1 cellular context compared by ENCODE assay signal in the genomic region with DNA sequence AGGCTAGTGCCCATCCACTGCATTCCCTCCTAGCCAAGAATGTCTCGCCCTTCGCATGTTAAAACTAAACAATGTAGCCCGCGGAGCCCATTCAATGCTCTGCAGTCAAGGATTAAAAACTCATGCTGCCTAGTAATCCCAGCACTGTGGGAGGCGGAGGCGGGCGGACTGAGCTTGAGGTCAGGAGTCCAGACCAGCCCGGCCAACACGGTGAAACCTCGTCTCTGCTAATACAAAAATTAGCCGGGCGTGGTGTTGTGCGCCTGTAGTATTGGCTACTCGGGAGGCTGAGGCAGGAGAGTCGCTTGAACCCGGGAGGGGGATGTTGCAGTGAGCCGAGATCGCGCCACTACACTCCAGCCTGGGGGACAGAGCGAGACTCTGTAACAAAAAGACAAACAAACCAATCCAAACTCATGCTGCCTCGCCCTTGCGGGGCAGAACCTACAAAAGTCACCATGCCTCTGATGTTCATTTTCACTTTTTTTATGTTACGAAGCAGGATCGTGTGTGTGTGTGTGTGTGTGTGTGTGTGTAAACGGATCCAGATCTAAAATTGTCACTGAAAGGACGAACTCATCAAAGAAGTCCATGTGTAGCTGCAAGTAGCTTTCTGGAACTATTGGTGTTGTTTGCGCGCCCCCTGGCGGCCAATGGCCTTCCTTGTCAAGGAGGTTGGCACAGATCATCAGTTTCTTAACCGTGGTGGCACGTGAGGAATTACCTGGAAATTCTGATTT.
TF ChIP-seq lines count a peak whose summit lies in the region.

No MANE protein-coding gene starts in this region.

TF ChIP-seq in K562, 482 proteins besides CTCF, POLR2A, EP300 and RAD21 (continued from another document and continues in another):
- TF ChIP-seq, protein P1, sequence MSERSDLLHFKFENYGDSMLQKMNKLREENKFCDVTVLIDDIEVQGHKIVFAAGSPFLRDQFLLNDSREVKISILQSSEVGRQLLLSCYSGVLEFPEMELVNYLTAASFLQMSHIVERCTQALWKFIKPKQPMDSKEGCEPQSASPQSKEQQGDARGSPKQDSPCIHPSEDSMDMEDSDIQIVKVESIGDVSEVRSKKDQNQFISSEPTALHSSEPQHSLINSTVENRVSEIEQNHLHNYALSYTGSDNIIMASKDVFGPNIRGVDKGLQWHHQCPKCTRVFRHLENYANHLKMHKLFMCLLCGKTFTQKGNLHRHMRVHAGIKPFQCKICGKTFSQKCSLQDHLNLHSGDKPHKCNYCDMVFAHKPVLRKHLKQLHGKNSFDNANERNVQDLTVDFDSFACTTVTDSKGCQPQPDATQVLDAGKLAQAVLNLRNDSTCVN (CRISPR knock-in tag; IDR thresholded peaks at IDR 0.05), result no peak
- TF ChIP-seq NELFE (IDR thresholded peaks at IDR 0.05; ENCODE audit: insufficient read depth, insufficient read length), result no peak
- 0 out of 2 replicates have a peak, but pooled peaks have one; percentile 71 for TF ChIP-seq ZC3H8 (IDR thresholded peaks at IDR 0.05)
- no peak for TF ChIP-seq TCF15 (CRISPR knock-in tag; IDR thresholded peaks at IDR 0.05)
- peak; percentile 81 for TF ChIP-seq DEAF1 (CRISPR knock-in tag; IDR thresholded peaks at IDR 0.05)
- TF ChIP-seq ARHGAP35 (IDR thresholded peaks at IDR 0.05; ENCODE audit: partially characterized antibody), result no peak
- TF ChIP-seq CC2D1A (IDR thresholded peaks at IDR 0.05), result peak; percentile 86
- TF ChIP-seq TGIF2 (CRISPR knock-in tag; IDR thresholded peaks at IDR 0.05), result no peak
- no peak for TF ChIP-seq ZNF282 (CRISPR knock-in tag; IDR thresholded peaks at IDR 0.05)
- TF ChIP-seq ARNT (IDR thresholded peaks at IDR 0.05), result 0 out of 4 replicates have a peak, but pooled peaks of 1 of the 2 experiments have one; percentile 36
- TF ChIP-seq MCM7 (IDR thresholded peaks at IDR 0.05), result 0 out of 4 replicates have a peak, but pooled peaks of 1 of the 2 experiments have one; percentile 63
- no peak for TF ChIP-seq ZBTB8A (IDR thresholded peaks at IDR 0.05; ENCODE audit: partially characterized antibody)
- no peak for TF ChIP-seq ZEB2 (IDR thresholded peaks at IDR 0.05)
- TF ChIP-seq MIER1 (IDR thresholded peaks at IDR 0.05; ENCODE audit: low read depth), result no peak
- TF ChIP-seq ETV5 (CRISPR knock-in tag; IDR thresholded peaks at IDR 0.05; ENCODE audit: low read depth), result 0 out of 2 replicates have a peak, but pooled peaks have one; percentile 31
- TF ChIP-seq, protein P2, sequence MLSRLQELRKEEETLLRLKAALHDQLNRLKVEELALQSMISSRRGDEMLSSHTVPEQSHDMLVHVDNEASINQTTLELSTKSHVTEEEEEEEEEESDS (CRISPR knock-in tag; IDR thresholded peaks at IDR 0.05), result no peak
- TF ChIP-seq MAX (CRISPR knock-in tag; IDR thresholded peaks at IDR 0.05), result no peak
- TF ChIP-seq, protein P3, sequence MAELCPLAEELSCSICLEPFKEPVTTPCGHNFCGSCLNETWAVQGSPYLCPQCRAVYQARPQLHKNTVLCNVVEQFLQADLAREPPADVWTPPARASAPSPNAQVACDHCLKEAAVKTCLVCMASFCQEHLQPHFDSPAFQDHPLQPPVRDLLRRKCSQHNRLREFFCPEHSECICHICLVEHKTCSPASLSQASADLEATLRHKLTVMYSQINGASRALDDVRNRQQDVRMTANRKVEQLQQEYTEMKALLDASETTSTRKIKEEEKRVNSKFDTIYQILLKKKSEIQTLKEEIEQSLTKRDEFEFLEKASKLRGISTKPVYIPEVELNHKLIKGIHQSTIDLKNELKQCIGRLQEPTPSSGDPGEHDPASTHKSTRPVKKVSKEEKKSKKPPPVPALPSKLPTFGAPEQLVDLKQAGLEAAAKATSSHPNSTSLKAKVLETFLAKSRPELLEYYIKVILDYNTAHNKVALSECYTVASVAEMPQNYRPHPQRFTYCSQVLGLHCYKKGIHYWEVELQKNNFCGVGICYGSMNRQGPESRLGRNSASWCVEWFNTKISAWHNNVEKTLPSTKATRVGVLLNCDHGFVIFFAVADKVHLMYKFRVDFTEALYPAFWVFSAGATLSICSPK (IDR thresholded peaks at IDR 0.05; ENCODE audit: borderline replicate concordance), result no peak
- TF ChIP-seq TOE1 (IDR thresholded peaks at IDR 0.05; ENCODE audit: borderline replicate concordance), result no peak
- no peak for TF ChIP-seq TOE1 (CRISPR knock-in tag; IDR thresholded peaks at IDR 0.05; ENCODE audit: borderline replicate concordance, low read depth)
- TF ChIP-seq, protein P4, sequence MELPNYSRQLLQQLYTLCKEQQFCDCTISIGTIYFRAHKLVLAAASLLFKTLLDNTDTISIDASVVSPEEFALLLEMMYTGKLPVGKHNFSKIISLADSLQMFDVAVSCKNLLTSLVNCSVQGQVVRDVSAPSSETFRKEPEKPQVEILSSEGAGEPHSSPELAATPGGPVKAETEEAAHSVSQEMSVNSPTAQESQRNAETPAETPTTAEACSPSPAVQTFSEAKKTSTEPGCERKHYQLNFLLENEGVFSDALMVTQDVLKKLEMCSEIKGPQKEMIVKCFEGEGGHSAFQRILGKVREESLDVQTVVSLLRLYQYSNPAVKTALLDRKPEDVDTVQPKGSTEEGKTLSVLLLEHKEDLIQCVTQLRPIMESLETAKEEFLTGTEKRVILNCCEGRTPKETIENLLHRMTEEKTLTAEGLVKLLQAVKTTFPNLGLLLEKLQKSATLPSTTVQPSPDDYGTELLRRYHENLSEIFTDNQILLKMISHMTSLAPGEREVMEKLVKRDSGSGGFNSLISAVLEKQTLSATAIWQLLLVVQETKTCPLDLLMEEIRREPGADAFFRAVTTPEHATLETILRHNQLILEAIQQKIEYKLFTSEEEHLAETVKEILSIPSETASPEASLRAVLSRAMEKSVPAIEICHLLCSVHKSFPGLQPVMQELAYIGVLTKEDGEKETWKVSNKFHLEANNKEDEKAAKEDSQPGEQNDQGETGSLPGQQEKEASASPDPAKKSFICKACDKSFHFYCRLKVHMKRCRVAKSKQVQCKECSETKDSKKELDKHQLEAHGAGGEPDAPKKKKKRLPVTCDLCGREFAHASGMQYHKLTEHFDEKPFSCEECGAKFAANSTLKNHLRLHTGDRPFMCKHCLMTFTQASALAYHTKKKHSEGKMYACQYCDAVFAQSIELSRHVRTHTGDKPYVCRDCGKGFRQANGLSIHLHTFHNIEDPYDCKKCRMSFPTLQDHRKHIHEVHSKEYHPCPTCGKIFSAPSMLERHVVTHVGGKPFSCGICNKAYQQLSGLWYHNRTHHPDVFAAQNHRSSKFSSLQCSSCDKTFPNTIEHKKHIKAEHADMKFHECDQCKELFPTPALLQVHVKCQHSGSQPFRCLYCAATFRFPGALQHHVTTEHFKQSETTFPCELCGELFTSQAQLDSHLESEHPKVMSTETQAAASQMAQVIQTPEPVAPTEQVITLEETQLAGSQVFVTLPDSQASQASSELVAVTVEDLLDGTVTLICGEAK (IDR thresholded peaks at IDR 0.05), result no peak
- TF ChIP-seq, protein P4 (CRISPR knock-in tag; IDR thresholded peaks at IDR 0.05), result no peak
- peak; percentile 58; the same call in 1 of the 2 replicates for TF ChIP-seq STAG1 (CRISPR knock-in tag; IDR thresholded peaks at IDR 0.05; ENCODE audit: borderline replicate concordance)
- no peak for TF ChIP-seq ZNF586 (CRISPR knock-in tag; conservative IDR thresholded peaks at IDR 0.05)
- TF ChIP-seq ZSCAN29 (IDR thresholded peaks at IDR 0.05), result no peak
- 0 out of 2 replicates have a peak, but pooled peaks have one; percentile 42 for TF ChIP-seq NFATC3 (IDR thresholded peaks at IDR 0.05)
- TF ChIP-seq SLC30A9 (CRISPR knock-in tag; IDR thresholded peaks at IDR 0.05), result no peak
- no peak for TF ChIP-seq ESRRB (CRISPR knock-in tag; IDR thresholded peaks at IDR 0.05; ENCODE audit: borderline replicate concordance)
- TF ChIP-seq SRSF7 (optimal IDR thresholded peaks at IDR 0.05; ENCODE audit: low read depth, low read length), result no peak
- TF ChIP-seq PHF8 (IDR thresholded peaks at IDR 0.05; ENCODE audit: borderline replicate concordance, low read length), result no peak
- no peak for TF ChIP-seq ZNF830 (CRISPR knock-in tag; IDR thresholded peaks at IDR 0.05)
- TF ChIP-seq PKNOX1 (IDR thresholded peaks at IDR 0.05), result no peak
- TF ChIP-seq ZNF232 (CRISPR knock-in tag; IDR thresholded peaks at IDR 0.05), result no peak
- no peak for TF ChIP-seq FOXA3 (CRISPR knock-in tag; conservative IDR thresholded peaks at IDR 0.05 in 1 of 2, IDR thresholded peaks at IDR 0.05 in 1 of 2)
- TF ChIP-seq CBFA2T2 (conservative IDR thresholded peaks at IDR 0.05), result no peak
- TF ChIP-seq ESRRA (IDR thresholded peaks at IDR 0.05; ENCODE audit: borderline replicate concordance, low read depth), result no peak
- TF ChIP-seq, protein P5, sequence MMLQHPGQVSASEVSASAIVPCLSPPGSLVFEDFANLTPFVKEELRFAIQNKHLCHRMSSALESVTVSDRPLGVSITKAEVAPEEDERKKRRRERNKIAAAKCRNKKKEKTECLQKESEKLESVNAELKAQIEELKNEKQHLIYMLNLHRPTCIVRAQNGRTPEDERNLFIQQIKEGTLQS (IDR thresholded peaks at IDR 0.05), result no peak
- TF ChIP-seq, protein P5 (CRISPR knock-in tag; conservative IDR thresholded peaks at IDR 0.05), result no peak
- TF ChIP-seq STAT5B (CRISPR knock-in tag; IDR thresholded peaks at IDR 0.05), result no peak
- TF ChIP-seq MYC (IDR thresholded peaks at IDR 0.05; ENCODE audit: low read depth, low read length), result no peak
- no peak for TF ChIP-seq MYC (CRISPR knock-in tag; IDR thresholded peaks at IDR 0.05; ENCODE audit: borderline replicate concordance, low read depth)
- TF ChIP-seq, protein P6, sequence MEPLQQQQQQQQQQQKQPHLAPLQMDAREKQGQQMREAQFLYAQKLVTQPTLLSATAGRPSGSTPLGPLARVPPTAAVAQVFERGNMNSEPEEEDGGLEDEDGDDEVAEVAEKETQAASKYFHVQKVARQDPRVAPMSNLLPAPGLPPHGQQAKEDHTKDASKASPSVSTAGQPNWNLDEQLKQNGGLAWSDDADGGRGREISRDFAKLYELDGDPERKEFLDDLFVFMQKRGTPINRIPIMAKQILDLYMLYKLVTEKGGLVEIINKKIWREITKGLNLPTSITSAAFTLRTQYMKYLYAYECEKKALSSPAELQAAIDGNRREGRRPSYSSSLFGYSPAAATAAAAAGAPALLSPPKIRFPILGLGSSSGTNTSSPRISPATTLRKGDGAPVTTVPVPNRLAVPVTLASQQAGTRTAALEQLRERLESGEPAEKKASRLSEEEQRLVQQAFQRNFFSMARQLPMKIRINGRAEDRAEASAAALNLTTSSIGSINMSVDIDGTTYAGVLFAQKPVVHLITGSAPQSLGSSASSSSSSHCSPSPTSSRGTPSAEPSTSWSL (CRISPR knock-in tag; IDR thresholded peaks at IDR 0.05; ENCODE audit: borderline replicate concordance), result no peak
- peak; percentile 92 for TF ChIP-seq SMC3 (conservative IDR thresholded peaks at IDR 0.05; ENCODE audit: insufficient read depth, low read depth, low read length)
- no peak for TF ChIP-seq POLR2H (tag; IDR thresholded peaks at IDR 0.05; ENCODE audit: low read depth)
- peak; percentile 95 for TF ChIP-seq ARID2 (IDR thresholded peaks at IDR 0.05)
- no peak for TF ChIP-seq CHCHD3 (CRISPR knock-in tag; IDR thresholded peaks at IDR 0.05)
